1 cellular context compared by ENCODE assay signal in the genomic region with DNA sequence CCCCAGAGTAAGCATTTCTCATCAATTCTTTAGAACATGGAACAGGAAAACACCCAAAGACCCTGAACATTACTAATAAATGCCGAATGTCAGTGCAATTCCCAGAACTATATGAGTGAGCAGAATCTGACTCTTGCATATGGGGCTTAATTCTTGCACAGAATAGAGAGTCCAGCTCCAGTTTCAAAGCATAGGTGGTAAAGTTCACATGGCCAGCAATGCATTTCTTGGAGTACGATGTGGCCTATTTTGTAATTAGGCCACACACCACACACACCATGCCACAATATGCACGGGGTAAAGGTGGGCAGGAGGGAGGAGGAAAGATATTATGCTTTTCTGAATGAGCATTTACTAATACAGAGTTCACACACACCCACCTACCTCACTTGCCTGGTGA.
TF ChIP-seq lines count a peak whose summit lies in the region.

No MANE protein-coding gene starts in this region.

TF ChIP-seq in GM12878, 131 proteins besides CTCF, POLR2A, EP300 and RAD21 (continued from another document):
- TF ChIP-seq RCOR1 (conservative IDR thresholded peaks at IDR 0.05; ENCODE audit: low read depth, low read length) = no peak
